ENCODE assay signal across 25 cellular contexts in genomic region chr17:81478119-81478518, GRCh38.
"Had no signal": no experiment of that assay in that cellular context is flagged by ENCODE, and none has a peak within 500 bp of the region (broad histone marks: within the 10 kb centered on the region; RNA-seq: fewer than 3 reads in every experiment).

No MANE protein-coding gene starts in this region.

- H3K27ac ChIP-seq: adrenal gland, breast epithelium, PC-9 had no signal

- ATAC-seq: activated CD8-positive, alpha-beta T cell treated with anti-CD3 and anti-CD28 coated beads, Interleukin-2, amount 10 ng/mL, durations not matched to agents 7 days and 5 days had no signal

- H3K36me3 Mint-ChIP-seq: activated naive CD8-positive, alpha-beta T cell treated with anti-CD3 and anti-CD28 coated beads, Interleukin-2, amount 10 ng/mL, durations not matched to agents 7 days and 5 days had no signal

- H3K4me2 ChIP-seq: PC-9 had no signal

- H3K9me3 ChIP-seq: adrenal gland, breast epithelium had no signal

- H3K4me3 Mint-ChIP-seq: activated CD8-positive, alpha-beta T cell treated with anti-CD3 and anti-CD28 coated beads, Interleukin-2, amount 10 ng/mL, durations not matched to agents 7 days and 5 days; activated naive CD8-positive, alpha-beta T cell treated with anti-CD3 and anti-CD28 coated beads, Interleukin-2, amount 10 ng/mL, durations not matched to agents 7 days and 5 days; T-helper 1 cell treated with Interleukin-12 subunit alpha and Interleukin-12 subunit beta and Interleukin-4 antibody, amounts not matched to agents 30 μg/mL and 1 μg/mL, for 36 hours had no signal

- H3K4me3 ChIP-seq: adrenal gland, breast epithelium, PC-9 had no signal

- H3K27ac Mint-ChIP-seq: activated CD8-positive, alpha-beta T cell treated with anti-CD3 and anti-CD28 coated beads, Interleukin-2, amount 10 ng/mL, durations not matched to agents 7 days and 5 days; activated naive CD8-positive, alpha-beta T cell treated with anti-CD3 and anti-CD28 coated beads, Interleukin-2, amount 10 ng/mL, durations not matched to agents 7 days and 5 days; T-helper 1 cell treated with Interleukin-12 subunit alpha and Interleukin-12 subunit beta and Interleukin-4 antibody, amounts not matched to agents 30 μg/mL and 1 μg/mL, for 36 hours had no signal

- H3K27me3 ChIP-seq: adrenal gland, breast epithelium had no signal

- H2AFZ ChIP-seq: PC-9 had no signal

- DNase-seq: activated CD4-positive, alpha-beta T cell treated with anti-CD3 and anti-CD28 coated beads for 48 hours; activated CD4-positive, alpha-beta T cell treated with anti-CD3 and anti-CD28 coated beads, Interleukin-2, amount 50 U/mL, for 4 hours; activated CD4-positive, CD25-positive, alpha-beta regulatory T cell treated with anti-CD3 and anti-CD28 coated beads, Interleukin-2, amount 50 U/mL, for 72 hours; activated CD8-positive, alpha-beta memory T cell treated with anti-CD3 and anti-CD28 coated beads, Interleukin-2, amount 50 U/mL, for 48 hours; activated CD8-positive, alpha-beta T cell treated with anti-CD3 and anti-CD28 coated beads, Interleukin-2, amount 10 ng/mL, durations not matched to agents 7 days and 5 days; activated naive CD4-positive, alpha-beta T cell treated with anti-CD3 and anti-CD28 coated beads, Interleukin-2, amount 50 U/mL, for 16 hours; activated naive CD8-positive, alpha-beta T cell treated with anti-CD3 and anti-CD28 coated beads, Interleukin-2, amount 10 ng/mL, durations not matched to agents 7 days and 5 days; activated T-cell treated with anti-CD3 and anti-CD28 coated beads, Interleukin-2, amount 50 U/mL, for 1 hour; adrenal gland; anterior cingulate cortex; central memory CD4-positive, alpha-beta T cell; KG1; NCI-H1092 treated with DMSO at 0.1 percent for 48 hours; NCI-H1417 treated with DMSO at 0.1 percent for 48 hours; NCI-H1694; NCI-H2029; NCI-H2107; NCI-H2171 treated with DMSO at 0.1 percent for 48 hours; NCI-H510A treated with DMSO at 0.1 percent for 48 hours; NCI-H69; NK-92 treated with Interleukin-12 subunit alpha and Interleukin-12 subunit beta, amount 100 ng/mL, for 24 hours; PC-9; SHP77 treated with DMSO at 0.1 percent for 48 hours had no signal

- H3K9me3 Mint-ChIP-seq: activated naive CD8-positive, alpha-beta T cell treated with anti-CD3 and anti-CD28 coated beads, Interleukin-2, amount 10 ng/mL, durations not matched to agents 7 days and 5 days; T-helper 1 cell treated with Interleukin-12 subunit alpha and Interleukin-12 subunit beta and Interleukin-4 antibody, amounts not matched to agents 30 μg/mL and 1 μg/mL, for 36 hours had no signal

- H3K36me3 ChIP-seq: adrenal gland, breast epithelium had no signal

- H3K4me1 ChIP-seq: breast epithelium had no signal
